ENCODE assay signal across 17 cellular contexts in the genomic region with DNA sequence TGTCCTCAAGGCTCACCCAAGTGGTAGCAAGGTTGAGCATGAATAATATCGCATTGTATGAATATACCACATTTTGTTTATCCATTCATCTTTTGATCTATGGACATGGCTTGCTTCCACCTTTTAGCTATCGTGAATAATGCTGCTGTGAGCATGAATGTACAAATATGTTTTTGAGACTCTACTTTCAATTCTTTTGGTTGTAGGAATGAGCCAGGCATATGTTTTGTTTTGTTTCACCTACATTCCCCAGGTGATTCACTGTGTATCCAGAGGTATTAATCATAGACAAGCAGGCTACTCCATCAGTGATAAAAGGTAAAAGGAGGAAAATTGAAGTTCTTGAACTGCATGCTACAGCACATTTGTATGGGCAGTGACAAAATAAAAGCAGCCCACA. TPM values are rescaled to one million over a fixed set of nuclear protein-coding genes. Genes with fewer than 3 reads are reported as not detected.
DNase-seq lines count a peak whose midpoint lies in the region; ATAC-seq and TF ChIP-seq lines count a peak whose summit lies in the region.
"Had no signal": no experiment of that assay in that cellular context is flagged by ENCODE, and none has a peak within 500 bp of the region (broad histone marks: within the 10 kb centered on the region; RNA-seq: fewer than 3 reads in every experiment).

No MANE protein-coding gene starts in this region.

- no peak overlapping the region for H2AFZ ChIP-seq in Karpas-422 (ENCODE audit: low read length)
- H2AFZ ChIP-seq in neuronal stem cell (ENCODE audit: low read length), result no peak overlapping the region

- H3K9ac ChIP-seq in Karpas-422 (ENCODE audit: low read length) (no peak overlapping the region), neuronal stem cell (ENCODE audit: low read depth, low read length, poor library complexity) (no peak overlapping the region)

- no peak overlapping the region for H2AK5ac ChIP-seq in neuronal stem cell (ENCODE audit: low read depth, low read length)

- H3K27ac ChIP-seq in Karpas-422 (ENCODE audit: low read length), result no peak overlapping the region
- H3K27ac ChIP-seq in neuronal stem cell (replicated peaks; ENCODE audit: low read length), result no peak overlapping the region

- no peaks in the 10 kb centered on the region for H3K79me2 ChIP-seq in Karpas-422 (ENCODE audit: low read length)

- no peak overlapping the region for H2BK120ac ChIP-seq in neuronal stem cell (ENCODE audit: low read depth, low read length)

- H3K4me2 ChIP-seq in Karpas-422 (ENCODE audit: low read depth, low read length, poor library complexity, severe bottlenecking) (no peak overlapping the region), neuronal stem cell (ENCODE audit: insufficient read depth, low read length, poor library complexity, severe bottlenecking) (no peak overlapping the region)

- H3K4me1 ChIP-seq in Karpas-422 (ENCODE audit: low read length) (peaks cover 20% of the 10 kb centered on the region), neuronal stem cell (ENCODE audit: control insufficient read depth in 2 of 2, insufficient read depth in 1 of 2, low read depth in 1 of 2, low read length in 2 of 2) (peaks cover 0 to 2% of the 10 kb centered on the region in 2 donors)

- H4K20me1 ChIP-seq in Karpas-422 (ENCODE audit: insufficient read depth, low read depth, low read length), result no peaks in the 10 kb centered on the region

- CTCF ChIA-PET in activated B cell treated with CpG ODN at 0.5 μM for 24 hours (lab: Charles Lee), result interaction anchor here (1.2 kb wide), 1 partner anchor 11 kb away, joined by 4 read pairs; no protein-coding TSS in a partner anchor

- no peak overlapping the region for H3K14ac ChIP-seq in neuronal stem cell (ENCODE audit: low read length)

- H3K27me3 Mint-ChIP-seq in activated B cell treated with CpG ODN at 0.5 μM for 24 hours (no peaks in the 10 kb centered on the region), progenitor cell of endocrine pancreas (peaks cover 2% of the 10 kb centered on the region)
- H3K27me3 Mint-ChIP-seq: CD4-positive, CD25-positive, alpha-beta regulatory T cell; IgD-negative memory B cell had no signal

- no peaks in the 10 kb centered on the region for H3K9me3 ChIP-seq in Karpas-422 (ENCODE audit: low read length)
- H3K9me3 ChIP-seq in neuronal stem cell (replicated peaks in 1 of 2; ENCODE audit: control insufficient read depth in 2 of 2, insufficient read depth in 1 of 2, low read depth in 1 of 2, low read length in 2 of 2), result peaks cover 0 to 2% of the 10 kb centered on the region in 2 donors

- DNase-seq in HPDE6-E6E7 (ENCODE audit: extremely low spot score) (peak; percentile 70), activated B cell treated with CpG ODN at 0.5 μM for 24 hours (no peak), renal cortical epithelial cell (ENCODE audit: low read depth) (peak; percentile 42), Karpas-422 (no peak), progenitor cell of endocrine pancreas (ENCODE audit: low spot score, unreplicated experiment) (no peak), neuronal stem cell (ENCODE audit: low spot score) (no peak)
- DNase-seq: CD4-positive, CD25-positive, alpha-beta regulatory T cell; COR-L47; DMS79; NCI-H1694 treated with DMSO at 0.1 percent for 48 hours; NCI-H446; NCI-H526 treated with DMSO at 0.1 percent for 48 hours; OCI-M1; SHP77 had no signal

- no peak overlapping the region for H3K18ac ChIP-seq in neuronal stem cell (ENCODE audit: low read length)

- H4K8ac ChIP-seq in neuronal stem cell (ENCODE audit: low read depth, low read length), result no peak overlapping the region

- TF ChIP-seq CTCF in activated B cell treated with CpG ODN at 0.5 μM for 24 hours (IDR thresholded peaks at IDR 0.05) (no peak), progenitor cell of endocrine pancreas (IDR thresholded peaks at IDR 0.05; ENCODE audit: unreplicated experiment) (no peak)

- H3K36me3 Mint-ChIP-seq in activated B cell treated with CpG ODN at 0.5 μM for 24 hours (ENCODE audit: low read depth), result peaks cover 29% of the 10 kb centered on the region
- H3K36me3 Mint-ChIP-seq in progenitor cell of endocrine pancreas (ENCODE audit: insufficient read depth), result no peaks in the 10 kb centered on the region

- H3K4ac ChIP-seq in neuronal stem cell (ENCODE audit: low read length), result no peak overlapping the region

- POLR2A ChIA-PET in activated B cell treated with CpG ODN at 0.5 μM for 24 hours (lab: Charles Lee), result interaction anchor here (0.7 kb wide), 1 partner anchor 1526 kb away, joined by 5 read pairs; no protein-coding TSS in a partner anchor

- H3K27ac Mint-ChIP-seq in activated B cell treated with CpG ODN at 0.5 μM for 24 hours, result peak overlapping the region; percentile 60
- H3K27ac Mint-ChIP-seq in progenitor cell of endocrine pancreas, result no peak overlapping the region
- H3K27ac Mint-ChIP-seq: IgD-negative memory B cell had no signal

- H4K91ac ChIP-seq in neuronal stem cell (ENCODE audit: low read depth, low read length, poor library complexity), result no peak overlapping the region

- peaks cover 30% of the 10 kb centered on the region for H3K4me1 Mint-ChIP-seq in activated B cell treated with CpG ODN at 0.5 μM for 24 hours
- peaks cover 21% of the 10 kb centered on the region for H3K4me1 Mint-ChIP-seq in progenitor cell of endocrine pancreas (ENCODE audit: low read depth)

- ATAC-seq in activated B cell treated with CpG ODN at 0.5 μM for 24 hours (ENCODE audit: low read depth) (no peak), esophagus mucosa (peak; percentile 79)
- ATAC-seq: HCT116 had no signal

- H3K4me3 ChIP-seq in Karpas-422 (ENCODE audit: low read length), result no peak overlapping the region
- H3K4me3 ChIP-seq in neuronal stem cell (ENCODE audit: low read length in 2 of 2), result no peak overlapping the region

- no peak overlapping the region for H2BK12ac ChIP-seq in neuronal stem cell (ENCODE audit: low read length)

- H3K79me1 ChIP-seq in neuronal stem cell (ENCODE audit: low read depth, low read length), result no peaks in the 10 kb centered on the region

- no peaks in the 10 kb centered on the region for H3K36me3 ChIP-seq in Karpas-422 (ENCODE audit: insufficient read depth, low read length)
- no peaks in the 10 kb centered on the region for H3K36me3 ChIP-seq in neuronal stem cell (replicated peaks in 1 of 2; ENCODE audit: control insufficient read depth in 2 of 2, insufficient read depth in 2 of 2, low read length in 2 of 2)

- WGBS in neuronal stem cell (ENCODE audit: extremely low coverage in 2 of 2, insufficient read length in 2 of 2, insufficient replicate concordance in 1 of 2), 2 donors, result no CpG with 5 or more reads among the region's 2 CpGs

- intact Hi-C loops in activated B cell treated with CpG ODN at 0.5 μM for 24 hours (cut with micrococcal nuclease), result loop anchor here (5.0 kb wide), 1 partner anchor 471 kb away; the partner anchor contains the start of gene NIN

- H2BK15ac ChIP-seq in neuronal stem cell (ENCODE audit: low read length), result no peak overlapping the region

- no peak overlapping the region for H3K4me3 Mint-ChIP-seq in activated B cell treated with CpG ODN at 0.5 μM for 24 hours
- no peak overlapping the region for H3K4me3 Mint-ChIP-seq in progenitor cell of endocrine pancreas (ENCODE audit: low read depth)
- H3K4me3 Mint-ChIP-seq: IgD-negative memory B cell had no signal

- no peaks in the 10 kb centered on the region for H3K9me2 ChIP-seq in Karpas-422 (replicated peaks; ENCODE audit: insufficient read depth, low read length)

- H3K27me3 ChIP-seq in Karpas-422 (ENCODE audit: low read length) (no peaks in the 10 kb centered on the region), neuronal stem cell (ENCODE audit: control insufficient read depth in 3 of 3, insufficient read depth in 3 of 3, low read depth in 1 of 3, low read length in 3 of 3) (no peaks in the 10 kb centered on the region)

- H3K9me3 Mint-ChIP-seq in activated B cell treated with CpG ODN at 0.5 μM for 24 hours (peaks cover 2% of the 10 kb centered on the region), progenitor cell of endocrine pancreas (ENCODE audit: low read depth) (peaks cover 8% of the 10 kb centered on the region)

- H3K23ac ChIP-seq in neuronal stem cell (ENCODE audit: low read depth, low read length, poor library complexity), result no peak overlapping the region

- H2BK5ac ChIP-seq in neuronal stem cell (ENCODE audit: low read length), result no peak overlapping the region

RNA-seq across cellular contexts. Expression of gene CDKL1, which starts 35.8 kb away (rescaled TPM):
- total RNA-seq in activated B cell treated with CpG ODN at 0.5 μM for 24 hours (5.2 and 5.9 TPM in 2 replicates), esophagus mucosa (8.2 TPM), renal cortical epithelial cell (24.5 and 40.3 TPM in 2 replicates), progenitor cell of endocrine pancreas (1.3 and 1.5 TPM in 2 replicates)
- total RNA-seq in Karpas-422 (2014; rRNA removed; shearing (Covaris generic); ENCODE audit: low replicate concordance), result 5.9 and 12.4 TPM in 2 replicates
- polyA plus RNA-seq in neuronal stem cell (2013, experiment 1 of 2), result 1.5 TPM
- polyA plus RNA-seq in neuronal stem cell (2013, experiment 2 of 2), result 3.0 TPM

RNA-seq across cellular contexts. Expression of gene DMAC2L, which starts 48.7 kb away (rescaled TPM):
- 31.2 and 32.2 TPM in 2 replicates for total RNA-seq in activated B cell treated with CpG ODN at 0.5 μM for 24 hours
- total RNA-seq in esophagus mucosa, result 15.2 TPM
- total RNA-seq in renal cortical epithelial cell, result 6.1 and 10.6 TPM in 2 replicates
- total RNA-seq in Karpas-422 (2014; rRNA removed; shearing (Covaris generic); ENCODE audit: low replicate concordance), result 31.9 and 38.6 TPM in 2 replicates
- 19.6 and 21.7 TPM in 2 replicates for total RNA-seq in progenitor cell of endocrine pancreas
- 11.3 TPM for polyA plus RNA-seq in neuronal stem cell (2013, experiment 1 of 2)
- 10.7 TPM for polyA plus RNA-seq in neuronal stem cell (2013, experiment 2 of 2)

RNA-seq across cellular contexts. Expression of gene L2HGDH, which starts 48.8 kb away (rescaled TPM):
- total RNA-seq in activated B cell treated with CpG ODN at 0.5 μM for 24 hours (4.3 and 5.2 TPM in 2 replicates), esophagus mucosa (6.0 TPM), renal cortical epithelial cell (7.3 and 13.6 TPM in 2 replicates), progenitor cell of endocrine pancreas (13.1 and 14.4 TPM in 2 replicates)
- total RNA-seq in Karpas-422 (2014; rRNA removed; shearing (Covaris generic); ENCODE audit: low replicate concordance), result 32.9 and 42.7 TPM in 2 replicates
- polyA plus RNA-seq in neuronal stem cell (2013, experiment 1 of 2), result 6.7 TPM
- 6.9 TPM for polyA plus RNA-seq in neuronal stem cell (2013, experiment 2 of 2)

Comparison
In these comparisons a context has a peak if more than half of its experiments do, and no peak if none do; other contexts are left out.
1. DNase-seq: peak in HPDE6-E6E7 (single experiment) and renal cortical epithelial cell (single experiment); none in activated B cell treated with CpG ODN at 0.5 μM for 24 hours (single experiment), Karpas-422 (single experiment), progenitor cell of endocrine pancreas (single experiment) and neuronal stem cell (single experiment).